8 cellular contexts compared by ENCODE assay signal in genomic region chr1:172154571-172154970, GRCh38.
DNase-seq lines count a peak whose midpoint lies in the region; ATAC-seq, FAIRE-seq and TF ChIP-seq lines count a peak whose summit lies in the region.

No MANE protein-coding gene starts in this region.

- ATAC-seq in esophagus mucosa (peak; percentile 62), thoracic aorta (ENCODE audit: insufficient number of reproducible peaks, low FRiP score, low read depth) (peak; percentile 73)

- H3K9ac ChIP-seq in GM23248: peak overlapping the region; percentile 78

- H3K9me3 ChIP-seq in GM23248 (ENCODE audit: low read depth): no peaks in the 10 kb centered on the region
- no peaks in the 10 kb centered on the region for H3K9me3 ChIP-seq in thoracic aorta

- no peak for TF ChIP-seq POLR2A in GM12892 (IDR thresholded peaks at IDR 0.05; ENCODE audit: low read depth, low read length)

- H3K4me2 ChIP-seq in GM23248 (ENCODE audit: unreplicated experiment): peak overlapping the region; percentile 85

- in situ Hi-C loops in GM23248 (cut with MboI): no loop called here

- H2AFZ ChIP-seq in GM23248: peak overlapping the region; percentile 76

- no peak for TF ChIP-seq CTCF in thoracic aorta (IDR thresholded peaks at IDR 0.05)

- H3K4me3 ChIP-seq in GM23248 (peak overlapping the region; percentile 66), thoracic aorta (peak overlapping the region; percentile 0)

- DNase-seq in GM12892 (ENCODE audit: insufficient read length) (no peak), GM23248 (peak; percentile 89), NOMO-1 treated with dmso at 0.1 percent for 144 hours (lab: John Stamatoyannopoulos, UW; ENCODE audit: unreplicated experiment) (peak; percentile 1), thoracic aorta (ENCODE audit: low spot score) (no peak), NCI-H2081 (lab: John Stamatoyannopoulos, UW) (no peak), NCI-H524 (lab: John Stamatoyannopoulos, UW) (no peak)
- no peak for DNase-seq in activated CD4-positive, alpha-beta T cell treated with anti-CD3 and anti-CD28 coated beads for 4 hours

- H3K27ac ChIP-seq in GM23248: peak overlapping the region; percentile 94
- peak overlapping the region in 1 of 2 donors; percentile 5 for H3K27ac ChIP-seq in thoracic aorta

- no peaks in the 10 kb centered on the region for H4K20me1 ChIP-seq in GM23248 (ENCODE audit: insufficient read depth)

- H3K36me3 ChIP-seq in GM23248 (ENCODE audit: low read depth) (no peaks in the 10 kb centered on the region), thoracic aorta (no peaks in the 10 kb centered on the region)

- no peaks in the 10 kb centered on the region for H3K9me2 ChIP-seq in GM23248 (ENCODE audit: insufficient read depth)

- H3K4me1 ChIP-seq in GM23248 (ENCODE audit: insufficient read depth) (peaks cover 32% of the 10 kb centered on the region), thoracic aorta (ENCODE audit: control insufficient read depth in 1 of 2, low read depth in 2 of 2) (peaks cover 8 to 13% of the 10 kb centered on the region in 2 donors)

- peaks cover 30% of the 10 kb centered on the region for H3F3A ChIP-seq in GM23248 (ENCODE audit: insufficient read depth)

- H3K27me3 ChIP-seq in GM23248 (replicated peaks; ENCODE audit: insufficient read depth) (no peaks in the 10 kb centered on the region), thoracic aorta (replicated peaks; ENCODE audit: insufficient read depth) (no peaks in the 10 kb centered on the region)

- H3K79me2 ChIP-seq in GM23248 (ENCODE audit: insufficient read depth): no peaks in the 10 kb centered on the region

- peak; percentile 44 for FAIRE-seq in GM12892 (lab: Jason Lieb, UNC)

- WGBS in GM23248 (ENCODE audit: low coverage in 1 of 2, low lambda C conversion rate in 2 of 2, missing lambda C conversion rate in 2 of 2), 2 experiments: 0 to 7% methylated on average over 2 of the region's 2 CpGs

Comparison
In these comparisons a context has a peak if more than half of its experiments do, and no peak if none do; other contexts are left out.
1. DNase-seq: peak in GM23248 (single experiment) and NOMO-1 treated with dmso at 0.1 percent for 144 hours (single experiment); none in GM12892 (single experiment), thoracic aorta (single experiment), NCI-H2081 (0 of 2), activated CD4-positive, alpha-beta T cell treated with anti-CD3 and anti-CD28 coated beads for 4 hours (0 of 2) and NCI-H524 (0 of 2).